ENCODE assay signal across 8 cellular contexts in the genomic region with DNA sequence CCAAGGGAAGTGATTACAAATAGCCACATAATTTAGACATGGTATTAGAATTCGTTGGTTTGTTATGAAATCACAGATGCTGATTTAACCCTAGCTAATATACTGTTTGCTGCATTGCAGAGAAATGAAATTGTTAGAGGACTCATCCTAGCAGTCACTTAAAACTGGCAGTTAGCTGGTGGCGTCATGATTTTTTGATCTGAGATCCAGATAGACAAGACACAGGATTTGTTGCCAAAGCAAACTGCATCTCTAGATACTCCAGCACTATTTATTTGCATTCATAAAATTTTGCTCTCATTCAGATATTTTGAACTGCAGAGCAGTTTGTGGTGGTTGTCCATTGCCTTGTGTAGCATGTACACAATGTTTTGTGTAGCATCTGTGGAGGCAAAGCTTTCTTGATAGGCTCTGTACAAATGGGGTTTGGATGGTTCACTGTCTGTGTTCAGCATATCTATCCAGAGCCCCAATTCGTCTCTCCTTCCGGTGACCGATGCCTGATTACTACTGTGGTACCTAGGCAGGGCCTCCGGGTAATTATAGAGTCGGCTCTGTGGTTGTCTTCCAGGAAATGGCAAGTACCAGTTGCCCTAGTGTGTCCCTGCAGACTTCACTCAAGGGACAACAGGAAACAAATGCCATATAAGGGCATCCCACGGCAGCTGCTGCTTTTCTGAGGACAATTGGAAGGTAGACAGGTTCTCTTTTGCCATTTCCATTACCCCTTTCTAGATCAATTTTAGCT. TPM values are rescaled to one million over a fixed set of nuclear protein-coding genes. Genes with fewer than 3 reads are reported as not detected.
A peak's percentile ranks its signal among the peaks of the same experiment; 100 is the strongest.
DNase-seq lines count a peak whose midpoint lies in the region; ATAC-seq and TF ChIP-seq lines count a peak whose summit lies in the region.

No MANE protein-coding gene starts in this region.

- H3K4me2 ChIP-seq in BLaER1: peak overlapping the region; percentile 68

- 13 to 25% (median 18%) methylated on average over 8 of the region's 8 CpGs for WGBS in psoas muscle, 3 donors
- 61 to 66% methylated on average over 8 of the region's 8 CpGs for WGBS in thyroid gland, 2 donors

- TF ChIP-seq POLR2A in thyroid gland (IDR thresholded peaks at IDR 0.05): no peak
- TF ChIP-seq POLR2A in vagina (IDR thresholded peaks at IDR 0.05): no peak

- intact Hi-C loops in psoas muscle (cut with DNase I): no loop called here
- intact Hi-C loops in thyroid gland (cut with DNase I): no loop called here
- intact Hi-C loops in vagina (cut with DNase I): no loop called here

- H3K9ac ChIP-seq in BLaER1: peak overlapping the region; percentile 8; the same call in 1 of the 2 replicates

- H3K27ac ChIP-seq in BLaER1 (0 out of 2 replicates have a peak overlapping the region, but pooled peaks have one; percentile 50), psoas muscle (no peak overlapping the region), thyroid gland (no peak overlapping the region), vagina (no peak overlapping the region)

- H3K4me1 ChIP-seq in BLaER1 (peaks cover 49% of the 10 kb centered on the region), psoas muscle (peaks cover 4% of the 10 kb centered on the region), thyroid gland (no peaks in the 10 kb centered on the region), vagina (peaks cover 7% of the 10 kb centered on the region)

- no peaks in the 10 kb centered on the region for H3K27me3 ChIP-seq in BLaER1
- no peaks in the 10 kb centered on the region for H3K27me3 ChIP-seq in psoas muscle (ENCODE audit: insufficient read depth in 3 of 3, low read length in 2 of 3)
- H3K27me3 ChIP-seq in thyroid gland: no peaks in the 10 kb centered on the region
- H3K27me3 ChIP-seq in vagina: no peaks in the 10 kb centered on the region

- H3K36me3 ChIP-seq in BLaER1 (no peaks in the 10 kb centered on the region), psoas muscle (ENCODE audit: insufficient read depth in 1 of 2, low read depth in 1 of 2) (no peaks in the 10 kb centered on the region), thyroid gland (no peaks in the 10 kb centered on the region), vagina (no peaks in the 10 kb centered on the region)

- DNase-seq in GM19240 (ENCODE audit: insufficient read length, low spot score): peak; percentile 12
- peak; percentile 48 to 49 for DNase-seq in NCI-H526 (lab: John Stamatoyannopoulos, UW)
- DNase-seq in activated T-cell treated with anti-CD3 and anti-CD28 coated beads for 4 hours: peak; percentile 0
- no peak for DNase-seq in psoas muscle
- DNase-seq in thyroid gland: no peak
- no peak for DNase-seq in vagina (ENCODE audit: extremely low spot score in 2 of 2)

- peaks cover 5% of the 10 kb centered on the region; the same call in 1 of the 2 replicates for H3K9me3 ChIP-seq in BLaER1
- no peaks in the 10 kb centered on the region for H3K9me3 ChIP-seq in psoas muscle
- no peaks in the 10 kb centered on the region for H3K9me3 ChIP-seq in thyroid gland
- no peaks in the 10 kb centered on the region for H3K9me3 ChIP-seq in vagina

- H3K4me3 ChIP-seq in BLaER1: no peak overlapping the region
- H3K4me3 ChIP-seq in psoas muscle: no peak overlapping the region
- no peak overlapping the region for H3K4me3 ChIP-seq in thyroid gland (replicated peaks in 1 of 3)
- no peak overlapping the region for H3K4me3 ChIP-seq in vagina

- TF ChIP-seq CTCF in psoas muscle (IDR thresholded peaks at IDR 0.05) (no peak), thyroid gland (IDR thresholded peaks at IDR 0.05) (no peak), vagina (IDR thresholded peaks at IDR 0.05) (no peak)

- no peaks in the 10 kb centered on the region for H4K20me1 ChIP-seq in BLaER1

- ATAC-seq in HG03108 (IDR thresholded peaks at IDR 0.05; ENCODE audit: unreplicated experiment) (peak; percentile 100), psoas muscle (peak in 3 of 4 donors; percentile 64 to 81 (median 70))

RNA-seq across cellular contexts. Expression of a gene that starts 30.1 kb away (rescaled TPM):
- total RNA-seq in psoas muscle (100 to 1,000 TPM; 117 to 267 (median 155) TPM), thyroid gland (100 to 1,000 TPM; 234 to 569 (median 391) TPM), vagina (558 TPM)
- 100 to 1,000 TPM; 178 to 260 (median 219) TPM for polyA plus RNA-seq in psoas muscle

RNA-seq across cellular contexts. Expression of a gene that starts 49.1 kb away (rescaled TPM):
- total RNA-seq in psoas muscle: under 1 TPM in 1 of 4 donors, not detected in 3; 0.14 TPM
- under 1 TPM in 1 of 3 donors, not detected in 2; 0.01 TPM for polyA plus RNA-seq in psoas muscle
- under 1 TPM in 1 of 4 donors, not detected in 3; 0.13 TPM for total RNA-seq in thyroid gland
- total RNA-seq in vagina: not detected

Comparison
In these comparisons a context has a peak if more than half of its experiments do, and no peak if none do; other contexts are left out.
1. DNase-seq: peak in GM19240 (single experiment), NCI-H526 (2 of 2) and activated T-cell treated with anti-CD3 and anti-CD28 coated beads for 4 hours (single experiment); none in psoas muscle (0 of 2), thyroid gland (0 of 2) and vagina (0 of 2).